In genomic region chr11:66858939-66859685, GRCh38 we compare ENCODE assay signal across 25 cellular contexts. TPM values are rescaled to one million over a fixed set of nuclear protein-coding genes. Genes with fewer than 3 reads are reported as not detected.
DNase-seq lines count a peak whose midpoint lies in the region; ATAC-seq and TF ChIP-seq lines count a peak whose summit lies in the region.
"Had no signal": no experiment of that assay in that cellular context is flagged by ENCODE, and none has a peak within 500 bp of the region (broad histone marks: within the 10 kb centered on the region; RNA-seq: fewer than 3 reads in every experiment).

No MANE protein-coding gene starts in this region.

- no peak for ATAC-seq in stimulated activated memory B cell treated with anti-CD40 and anti-IgM and Interleukin-4, amounts not matched to agents 10 μg/mL and 1 μg/mL and 100 μg/mL, for 72 hours
- no peak for ATAC-seq in GM18868 (IDR thresholded peaks at IDR 0.05; ENCODE audit: unreplicated experiment)
- ATAC-seq: activated T-helper 17 cell treated with anti-CD3 and anti-CD28 coated beads, Interleukin-2, amount 50 U/mL, for 72 hours; lower lobe of right lung; Right ventricle myocardium inferior had no signal

- H3K4me2 ChIP-seq in BLaER1 treated with 17β-estradiol and CSF1 and Interleukin-3, amounts not matched to agents 10 nM and 100 nM: peak overlapping the region; percentile 86 to 100 (median 98)

- POLR2A ChIA-PET in HEK293 (lab: Yijun Ruan, JAX): no interaction called here

- no peaks in the 10 kb centered on the region for H3K9me3 Mint-ChIP-seq in activated T-helper 2 cell treated with anti-CD3 and anti-CD28 coated beads, Interferon-gamma antibody, Interleukin-2, Interleukin-4, amounts not matched to agents 10 μg/mL and 5 μg/mL and 100 μg/mL, durations not matched to agents 14 hours and 24 hours and 36 hours
- no peaks in the 10 kb centered on the region for H3K9me3 Mint-ChIP-seq in neural crest cell
- no peaks in the 10 kb centered on the region for H3K9me3 Mint-ChIP-seq in stimulated activated memory B cell treated with anti-CD40 and anti-IgM and Interleukin-4, amounts not matched to agents 10 μg/mL and 1 μg/mL and 100 μg/mL, for 72 hours
- H3K9me3 Mint-ChIP-seq: activated naive CD8-positive, alpha-beta T cell treated with anti-CD3 and anti-CD28 coated beads for 36 hours; activated T-helper 17 cell treated with anti-CD3 and anti-CD28 coated beads, Interleukin-2, amount 50 U/mL, for 72 hours; CD14-positive monocyte had no signal

- H3K4me1 ChIP-seq in BLaER1 treated with 17β-estradiol and CSF1 and Interleukin-3, amounts not matched to agents 10 nM and 100 nM: peaks cover 52 to 76% (median 68%) of the 10 kb centered on the region in 10 experiments
- no peaks in the 10 kb centered on the region for H3K4me1 ChIP-seq in HEK293 (ENCODE audit: control insufficient read depth, insufficient read depth, low read length)

- peaks cover 22 to 57% (median 38%) of the 10 kb centered on the region in 11 experiments; a peak in 21 of 22 replicates for H3K36me3 ChIP-seq in BLaER1 treated with 17β-estradiol and CSF1 and Interleukin-3, amounts not matched to agents 10 nM and 100 nM
- H3K36me3 ChIP-seq in HEK293 (ENCODE audit: control insufficient read depth in 2 of 2, insufficient read depth in 1 of 2, low read length in 2 of 2): peaks cover 0 to 19% of the 10 kb centered on the region in 2 experiments; a peak in 1 of 3 replicates
- H3K36me3 ChIP-seq: lower lobe of right lung, neutrophil, uterus had no signal

- peaks cover 13 to 66% (median 51%) of the 10 kb centered on the region in 11 experiments; a peak in 21 of 22 replicates for H4K20me1 ChIP-seq in BLaER1 treated with 17β-estradiol and CSF1 and Interleukin-3, amounts not matched to agents 10 nM and 100 nM

- peak overlapping the region in 10 of 11 experiments; percentile 13 to 100 (median 98); a peak in 17 of 22 replicates for H3K9ac ChIP-seq in BLaER1 treated with 17β-estradiol and CSF1 and Interleukin-3, amounts not matched to agents 10 nM and 100 nM

- H3K4me3 ChIP-seq in BLaER1 treated with 17β-estradiol and CSF1 and Interleukin-3, amounts not matched to agents 10 nM and 100 nM: peak overlapping the region in 9 of 10 experiments; percentile 87 to 98 (median 91); a peak in 11 of 20 replicates
- no peak overlapping the region for H3K4me3 ChIP-seq in HEK293 (ENCODE audit: low read depth, low read length)
- H3K4me3 ChIP-seq: lower lobe of right lung, testis, uterus had no signal

- no peaks in the 10 kb centered on the region for H3K27me3 ChIP-seq in BLaER1 treated with 17β-estradiol and CSF1 and Interleukin-3, amounts not matched to agents 10 nM and 100 nM
- H3K27me3 ChIP-seq: neutrophil, testis, uterus had no signal

- no peak overlapping the region for H3K27ac Mint-ChIP-seq in activated T-helper 2 cell treated with anti-CD3 and anti-CD28 coated beads, Interferon-gamma antibody, Interleukin-2, Interleukin-4, amounts not matched to agents 10 μg/mL and 5 μg/mL and 100 μg/mL, durations not matched to agents 14 hours and 24 hours and 36 hours
- no peak overlapping the region for H3K27ac Mint-ChIP-seq in neural crest cell (ENCODE audit: unreplicated experiment)
- no peak overlapping the region for H3K27ac Mint-ChIP-seq in stimulated activated memory B cell treated with anti-CD40 and anti-IgM and Interleukin-4, amounts not matched to agents 10 μg/mL and 1 μg/mL and 100 μg/mL, for 72 hours
- H3K27ac Mint-ChIP-seq: activated naive CD8-positive, alpha-beta T cell treated with anti-CD3 and anti-CD28 coated beads for 36 hours; activated T-helper 17 cell treated with anti-CD3 and anti-CD28 coated beads, Interleukin-2, amount 50 U/mL, for 72 hours; CD14-positive monocyte had no signal

- peak overlapping the region in 5 of 11 experiments; percentile 96 to 100 (median 99); a peak in 11 of 22 replicates for H3K27ac ChIP-seq in BLaER1 treated with 17β-estradiol and CSF1 and Interleukin-3, amounts not matched to agents 10 nM and 100 nM
- H3K27ac ChIP-seq in HEK293 (ENCODE audit: extremely low read depth, low read depth, low read length): no peak overlapping the region
- H3K27ac ChIP-seq: lower lobe of right lung, neutrophil, testis, uterus had no signal

- H3K4me3 Mint-ChIP-seq in activated T-helper 2 cell treated with anti-CD3 and anti-CD28 coated beads, Interferon-gamma antibody, Interleukin-2, Interleukin-4, amounts not matched to agents 10 μg/mL and 5 μg/mL and 100 μg/mL, durations not matched to agents 14 hours and 24 hours and 36 hours (ENCODE audit: low read depth): peak overlapping the region; percentile 17
- peak overlapping the region; percentile 44 for H3K4me3 Mint-ChIP-seq in neural crest cell
- H3K4me3 Mint-ChIP-seq in stimulated activated memory B cell treated with anti-CD40 and anti-IgM and Interleukin-4, amounts not matched to agents 10 μg/mL and 1 μg/mL and 100 μg/mL, for 72 hours: no peak overlapping the region
- H3K4me3 Mint-ChIP-seq: CD14-positive monocyte had no signal

- DNase-seq in activated T-helper 2 cell treated with anti-CD3 and anti-CD28 coated beads, Interferon-gamma antibody, Interleukin-2, Interleukin-4, amounts not matched to agents 10 μg/mL and 5 μg/mL and 100 μg/mL, durations not matched to agents 14 hours and 24 hours and 36 hours (ENCODE audit: low spot score): no peak
- DNase-seq in neural crest cell (ENCODE audit: low read depth, low spot score) (no peak), NCI-H2227 (lab: John Stamatoyannopoulos, UW; ENCODE audit: unreplicated experiment) (no peak)
- DNase-seq: activated CD4-positive, alpha-beta T cell treated with anti-CD3 and anti-CD28 coated beads, Interleukin-2, amount 50 U/mL, for 4 hours; activated CD8-positive, alpha-beta memory T cell treated with anti-CD3 and anti-CD28 coated beads, Interleukin-2, amount 50 U/mL, for 4 hours; activated naive CD8-positive, alpha-beta T cell treated with anti-CD3 and anti-CD28 coated beads for 36 hours; islet precursor cell; lower lobe of right lung; NCI-H1092; NCI-H187 treated with DMSO at 0.1 percent for 48 hours; NCI-H2227 treated with DMSO at 0.1 percent for 48 hours; NCI-H748 treated with DMSO at 0.1 percent for 48 hours; stimulated activated CD4-positive, alpha-beta T cell treated with anti-CD3 and anti-CD28 coated beads, Interleukin-4, amount 100 ng/mL, for 24 hours; stimulated activated naive CD4-positive, alpha-beta T cell treated with Interleukin-2 at 50 U/mL for 16 hours; T1000; testis; uterus had no signal

- H3K36me3 Mint-ChIP-seq in activated T-helper 2 cell treated with anti-CD3 and anti-CD28 coated beads, Interferon-gamma antibody, Interleukin-2, Interleukin-4, amounts not matched to agents 10 μg/mL and 5 μg/mL and 100 μg/mL, durations not matched to agents 14 hours and 24 hours and 36 hours (ENCODE audit: low read depth): no peaks in the 10 kb centered on the region
- H3K36me3 Mint-ChIP-seq in neural crest cell (ENCODE audit: low read depth): no peaks in the 10 kb centered on the region
- H3K36me3 Mint-ChIP-seq in stimulated activated memory B cell treated with anti-CD40 and anti-IgM and Interleukin-4, amounts not matched to agents 10 μg/mL and 1 μg/mL and 100 μg/mL, for 72 hours: no peaks in the 10 kb centered on the region
- H3K36me3 Mint-ChIP-seq: CD14-positive monocyte had no signal

- H3K4me1 Mint-ChIP-seq in activated T-helper 2 cell treated with anti-CD3 and anti-CD28 coated beads, Interferon-gamma antibody, Interleukin-2, Interleukin-4, amounts not matched to agents 10 μg/mL and 5 μg/mL and 100 μg/mL, durations not matched to agents 14 hours and 24 hours and 36 hours (ENCODE audit: low read depth): peaks cover 3% of the 10 kb centered on the region
- H3K4me1 Mint-ChIP-seq in neural crest cell: peaks cover 8% of the 10 kb centered on the region
- peaks cover 12% of the 10 kb centered on the region for H3K4me1 Mint-ChIP-seq in stimulated activated memory B cell treated with anti-CD40 and anti-IgM and Interleukin-4, amounts not matched to agents 10 μg/mL and 1 μg/mL and 100 μg/mL, for 72 hours
- H3K4me1 Mint-ChIP-seq: activated T-helper 17 cell treated with anti-CD3 and anti-CD28 coated beads, Interleukin-2, amount 50 U/mL, for 72 hours had no signal

- CTCF ChIA-PET in HEK293 (lab: Yijun Ruan, JAX): interaction anchor here (0.6 to 1.4 kb wide), 2 partner anchors 15 to 164 kb away, joined by 3 to 4 read pairs; partner anchors contain the start of gene RCE1

- H3K9me3 ChIP-seq in BLaER1 treated with 17β-estradiol and CSF1 and Interleukin-3, amounts not matched to agents 10 nM and 100 nM (replicated peaks in 1 of 11): no peaks in the 10 kb centered on the region
- no peaks in the 10 kb centered on the region for H3K9me3 ChIP-seq in HEK293 (ENCODE audit: control insufficient read depth, insufficient read depth, low read depth, low read length)
- H3K9me3 ChIP-seq: lower lobe of right lung, neutrophil, testis, uterus had no signal

- intact Hi-C loops in activated T-helper 2 cell treated with anti-CD3 and anti-CD28 coated beads, Interferon-gamma antibody, Interleukin-2, Interleukin-4, amounts not matched to agents 10 μg/mL and 5 μg/mL and 100 μg/mL, durations not matched to agents 14 hours and 24 hours and 36 hours (cut with micrococcal nuclease): no loop called here

- no peaks in the 10 kb centered on the region for H3K27me3 Mint-ChIP-seq in activated T-helper 2 cell treated with anti-CD3 and anti-CD28 coated beads, Interferon-gamma antibody, Interleukin-2, Interleukin-4, amounts not matched to agents 10 μg/mL and 5 μg/mL and 100 μg/mL, durations not matched to agents 14 hours and 24 hours and 36 hours (ENCODE audit: low read depth)
- no peaks in the 10 kb centered on the region for H3K27me3 Mint-ChIP-seq in neural crest cell (ENCODE audit: low read depth)
- no peaks in the 10 kb centered on the region for H3K27me3 Mint-ChIP-seq in stimulated activated memory B cell treated with anti-CD40 and anti-IgM and Interleukin-4, amounts not matched to agents 10 μg/mL and 1 μg/mL and 100 μg/mL, for 72 hours
- H3K27me3 Mint-ChIP-seq: activated naive CD8-positive, alpha-beta T cell treated with anti-CD3 and anti-CD28 coated beads for 36 hours; activated T-helper 17 cell treated with anti-CD3 and anti-CD28 coated beads, Interleukin-2, amount 50 U/mL, for 72 hours had no signal

- no peak for TF ChIP-seq CTCF in HEK293 (tag by site-specific recombination; IDR thresholded peaks at IDR 0.05)
- TF ChIP-seq CTCF in neural crest cell (conservative IDR thresholded peaks at IDR 0.05): no peak

TF ChIP-seq in HEK293, 187 proteins besides CTCF, POLR2A, EP300 and RAD21:
- TF ChIP-seq ZNF654 (tag by site-specific recombination; IDR thresholded peaks at IDR 0.05; ENCODE audit: low read depth) (no peak), BCL11B (tag by site-specific recombination; IDR thresholded peaks at IDR 0.05; ENCODE audit: low read depth) (0 out of 2 replicates have a peak, but pooled peaks have one; percentile 17)

RNA-seq across cellular contexts. Expression of gene LRFN4, which starts 2.2 kb away (rescaled TPM):
- 48.9 and 50.3 TPM in 2 replicates for total RNA-seq in activated T-helper 2 cell treated with anti-CD3 and anti-CD28 coated beads, Interferon-gamma antibody, Interleukin-2, Interleukin-4, amounts not matched to agents 10 μg/mL and 5 μg/mL and 100 μg/mL, durations not matched to agents 14 hours and 24 hours and 36 hours
- total RNA-seq in neural crest cell: 36.2 and 37.2 TPM in 2 replicates

RNA-seq across cellular contexts. Expression of gene RCE1, which starts 15.9 kb away (rescaled TPM):
- total RNA-seq in activated T-helper 2 cell treated with anti-CD3 and anti-CD28 coated beads, Interferon-gamma antibody, Interleukin-2, Interleukin-4, amounts not matched to agents 10 μg/mL and 5 μg/mL and 100 μg/mL, durations not matched to agents 14 hours and 24 hours and 36 hours: 27.5 and 27.8 TPM in 2 replicates
- total RNA-seq in neural crest cell: 34.3 and 35.8 TPM in 2 replicates
